9 cellular contexts compared by ENCODE assay signal in the genomic region with DNA sequence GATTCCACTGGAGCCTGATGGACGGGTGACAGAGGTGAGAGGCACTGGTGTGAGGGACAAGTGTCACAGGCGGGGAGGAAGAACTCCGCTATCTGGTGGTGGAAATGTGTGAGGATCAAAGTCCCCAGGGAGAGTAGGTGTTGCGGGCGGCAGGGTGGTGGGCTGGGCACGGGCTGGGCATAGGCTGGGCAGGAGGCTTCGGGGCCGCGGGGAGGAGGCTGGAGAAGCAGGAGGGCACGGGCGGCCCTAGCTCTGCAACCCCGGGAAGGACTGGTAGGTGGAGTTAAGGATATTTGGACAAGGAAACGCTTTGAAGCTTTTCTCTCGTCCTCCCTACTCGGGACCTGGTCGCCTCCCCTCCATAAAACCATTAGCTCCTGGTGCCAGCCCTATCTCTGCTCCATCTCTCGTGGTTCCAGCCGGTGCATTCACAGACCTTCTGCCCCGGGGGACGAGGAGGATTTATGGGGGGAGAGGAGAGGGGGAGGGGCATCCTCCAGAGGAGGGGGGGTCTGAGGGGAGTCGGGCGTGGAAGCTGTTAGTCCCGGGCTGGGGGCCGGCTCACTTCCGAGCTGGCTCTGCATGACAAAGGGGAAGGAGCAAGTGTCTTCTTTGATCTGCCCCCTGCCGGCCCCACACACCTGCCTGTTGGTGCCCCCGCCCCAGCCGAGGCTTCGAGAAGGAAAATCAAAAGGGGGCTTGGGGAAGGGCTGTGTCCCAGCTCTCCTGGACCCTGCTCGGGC. TPM values are rescaled to one million over a fixed set of nuclear protein-coding genes. Genes with fewer than 3 reads are reported as not detected.
DNase-seq lines count a peak whose midpoint lies in the region; ATAC-seq, FAIRE-seq and TF ChIP-seq lines count a peak whose summit lies in the region.
"Had no signal": no experiment of that assay in that cellular context is flagged by ENCODE, and none has a peak within 500 bp of the region (broad histone marks: within the 10 kb centered on the region; RNA-seq: fewer than 3 reads in every experiment).

No MANE protein-coding gene starts in this region.

- TF ChIP-seq POLR2A in A549 (IDR thresholded peaks at IDR 0.05; ENCODE audit: low read length), result no peak

- peaks cover 21% of the 10 kb centered on the region for H3K4me1 Mint-ChIP-seq in activated naive CD4-positive, alpha-beta T cell treated with anti-CD3 and anti-CD28 coated beads, Interleukin-2, amount 10 ng/mL, durations not matched to agents 7 days and 5 days
- peaks cover 23 to 37% of the 10 kb centered on the region in 2 donors for H3K4me1 Mint-ChIP-seq in stimulated activated naive B cell treated with anti-CD40 and anti-IgM and Interleukin-4, amounts not matched to agents 10 μg/mL and 1 μg/mL and 100 μg/mL, for 72 hours

- H3K9me3 Mint-ChIP-seq in activated naive CD4-positive, alpha-beta T cell treated with anti-CD3 and anti-CD28 coated beads, Interleukin-2, amount 10 ng/mL, durations not matched to agents 7 days and 5 days, result no peaks in the 10 kb centered on the region
- no peaks in the 10 kb centered on the region for H3K9me3 Mint-ChIP-seq in stimulated activated naive B cell treated with anti-CD40 and anti-IgM and Interleukin-4, amounts not matched to agents 10 μg/mL and 1 μg/mL and 100 μg/mL, for 72 hours

- H3K4me1 ChIP-seq in A549, result peaks cover 7% of the 10 kb centered on the region; the same call in 1 of the 3 replicates
- H3K4me1 ChIP-seq in iPS-15b (ENCODE audit: control insufficient read depth, insufficient read depth, low read length), result peaks cover 10% of the 10 kb centered on the region

- H3K9ac ChIP-seq in iPS-15b (ENCODE audit: low read depth, low read length), result no peak overlapping the region

- ATAC-seq in A549 (peak; percentile 30 to 39), HG02623 (IDR thresholded peaks at IDR 0.05; ENCODE audit: unreplicated experiment) (no peak), GM19324 (IDR thresholded peaks at IDR 0.05; ENCODE audit: low FRiP score, unreplicated experiment) (no peak)
- peak; percentile 48 to 59 for ATAC-seq in stimulated activated naive B cell treated with anti-CD40 and anti-IgM and Interleukin-4, amounts not matched to agents 10 μg/mL and 1 μg/mL and 100 μg/mL, for 72 hours (replicated peaks)

- H3K27ac ChIP-seq in A549, result peak overlapping the region; percentile 57 to 82; a peak in 5 of 6 replicates
- H3K27ac ChIP-seq: epithelial cell of prostate had no signal

- peak overlapping the region; percentile 56 for H3K4me3 ChIP-seq in A549
- H3K4me3 ChIP-seq in H7 (ENCODE audit: insufficient read depth, low read depth, low read length), result peak overlapping the region; percentile 29
- H3K4me3 ChIP-seq in iPS-15b (ENCODE audit: low read depth, low read length), result peak overlapping the region; percentile 54

- DNase-seq in A549 (ENCODE audit: low read depth in 1 of 2, low spot score in 1 of 2) (no peak), H7 (peak; percentile 87), HT-29 (ENCODE audit: low spot score) (no peak)
- DNase-seq in activated naive CD4-positive, alpha-beta T cell treated with anti-CD3 and anti-CD28 coated beads, Interleukin-2, amount 10 ng/mL, durations not matched to agents 7 days and 5 days, result peak; percentile 32
- DNase-seq in stimulated activated naive B cell treated with anti-CD40 and anti-IgM and Interleukin-4, amounts not matched to agents 10 μg/mL and 1 μg/mL and 100 μg/mL, for 72 hours, result no peak

- no peak for TF ChIP-seq RAD21 in A549 (conservative IDR thresholded peaks at IDR 0.05 in 1 of 2, IDR thresholded peaks at IDR 0.05 in 1 of 2)

- H3K27me3 ChIP-seq in H7 (ENCODE audit: control insufficient read depth, insufficient read depth, low read length), result peaks cover 62% of the 10 kb centered on the region
- peaks cover 74% of the 10 kb centered on the region for H3K27me3 ChIP-seq in iPS-15b (ENCODE audit: control insufficient read depth, insufficient read depth, low read length)

- CTCF ChIA-PET in A549 (lab: Yijun Ruan, JAX), result interaction anchor here (0.5 to 16.6 kb wide), 14 partner anchors 9 to 987 kb away, joined by 3 to 210 read pairs (median 5); no protein-coding TSS in a partner anchor
- CTCF ChIA-PET in activated naive CD4-positive, alpha-beta T cell treated with anti-CD3 and anti-CD28 coated beads, Interleukin-2, amount 10 ng/mL, durations not matched to agents 7 days and 5 days (lab: Charles Lee), result interaction anchor here (0.7 to 1.8 kb wide), 4 partner anchors 16 to 512 kb away, joined by 3 to 5 read pairs (median 4); no protein-coding TSS in a partner anchor

- 24% methylated on average over 26 of the region's 30 CpGs for WGBS in A549 (ENCODE audit: missing lambda C conversion rate)

- H3K27me3 Mint-ChIP-seq in activated naive CD4-positive, alpha-beta T cell treated with anti-CD3 and anti-CD28 coated beads, Interleukin-2, amount 10 ng/mL, durations not matched to agents 7 days and 5 days, result peaks cover 88% of the 10 kb centered on the region
- H3K27me3 Mint-ChIP-seq in stimulated activated naive B cell treated with anti-CD40 and anti-IgM and Interleukin-4, amounts not matched to agents 10 μg/mL and 1 μg/mL and 100 μg/mL, for 72 hours, result peaks cover 56 to 58% of the 10 kb centered on the region in 2 donors

- no peak for TF ChIP-seq EP300 in A549 (IDR thresholded peaks at IDR 0.05)

- H3K4me3 Mint-ChIP-seq in activated naive CD4-positive, alpha-beta T cell treated with anti-CD3 and anti-CD28 coated beads, Interleukin-2, amount 10 ng/mL, durations not matched to agents 7 days and 5 days, result peak overlapping the region; percentile 5
- peak overlapping the region; percentile 78 to 81 for H3K4me3 Mint-ChIP-seq in stimulated activated naive B cell treated with anti-CD40 and anti-IgM and Interleukin-4, amounts not matched to agents 10 μg/mL and 1 μg/mL and 100 μg/mL, for 72 hours

- FAIRE-seq in A549 (lab: Jason Lieb, UNC), result no peak

- no peak for TF ChIP-seq CTCF in A549 (IDR thresholded peaks at IDR 0.05)

- H3K27ac Mint-ChIP-seq in activated naive CD4-positive, alpha-beta T cell treated with anti-CD3 and anti-CD28 coated beads, Interleukin-2, amount 10 ng/mL, durations not matched to agents 7 days and 5 days, result no peak overlapping the region
- peak overlapping the region; percentile 5 for H3K27ac Mint-ChIP-seq in stimulated activated naive B cell treated with anti-CD40 and anti-IgM and Interleukin-4, amounts not matched to agents 10 μg/mL and 1 μg/mL and 100 μg/mL, for 72 hours

- H3K36me3 Mint-ChIP-seq in activated naive CD4-positive, alpha-beta T cell treated with anti-CD3 and anti-CD28 coated beads, Interleukin-2, amount 10 ng/mL, durations not matched to agents 7 days and 5 days, result no peaks in the 10 kb centered on the region
- H3K36me3 Mint-ChIP-seq in stimulated activated naive B cell treated with anti-CD40 and anti-IgM and Interleukin-4, amounts not matched to agents 10 μg/mL and 1 μg/mL and 100 μg/mL, for 72 hours, result peaks cover 3 to 16% of the 10 kb centered on the region in 2 donors

- POLR2A ChIA-PET in A549 (lab: Yijun Ruan, JAX), result no interaction called here

- H3K36me3 ChIP-seq in H7 (replicated peaks; ENCODE audit: control insufficient read depth, insufficient read depth, low read length), result no peaks in the 10 kb centered on the region
- no peaks in the 10 kb centered on the region for H3K36me3 ChIP-seq in iPS-15b (ENCODE audit: control insufficient read depth, insufficient read depth, low read length)

- H3K9me3 ChIP-seq in A549 (no peaks in the 10 kb centered on the region), iPS-15b (ENCODE audit: control insufficient read depth, insufficient read depth, low read length) (no peaks in the 10 kb centered on the region)

- peak overlapping the region; percentile 100 for H3K4me2 ChIP-seq in A549

TF ChIP-seq in A549, 52 proteins besides CTCF, POLR2A, EP300 and RAD21 (continues in another document):
- TF ChIP-seq, protein P1, sequence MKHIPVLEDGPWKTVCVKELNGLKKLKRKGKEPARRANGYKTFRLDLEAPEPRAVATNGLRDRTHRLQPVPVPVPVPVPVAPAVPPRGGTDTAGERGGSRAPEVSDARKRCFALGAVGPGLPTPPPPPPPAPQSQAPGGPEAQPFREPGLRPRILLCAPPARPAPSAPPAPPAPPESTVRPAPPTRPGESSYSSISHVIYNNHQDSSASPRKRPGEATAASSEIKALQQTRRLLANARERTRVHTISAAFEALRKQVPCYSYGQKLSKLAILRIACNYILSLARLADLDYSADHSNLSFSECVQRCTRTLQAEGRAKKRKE (CRISPR knock-in tag; IDR thresholded peaks at IDR 0.05; ENCODE audit: low read depth), result no peak
- TF ChIP-seq JUNB (IDR thresholded peaks at IDR 0.05) (no peak), HOXB5 (CRISPR knock-in tag; IDR thresholded peaks at IDR 0.05) (no peak)

RNA-seq across cellular contexts. Expression of gene WNT5B, which starts 0.5 kb away (rescaled TPM):
- polyA plus RNA-seq in A549 (2011; rRNA removed), result 1.3 TPM in 2 replicates
- 1.0 and 2.1 TPM in 2 replicates for polyA plus RNA-seq in A549 (2012; cell fraction: cytosol; rRNA removed)
- polyA plus RNA-seq in A549 (2012; cell fraction: nucleus; rRNA removed), result 4.0 and 4.2 TPM in 2 replicates
- 1.0 to 1.6 TPM (median 1.5 TPM) in 3 replicates for polyA plus RNA-seq in A549 (2017; fragmentation: RNase III; extraction: RNeasy Plus Mini Kit Qiagen cat#74134 plus additional on column Dnase treatment)
- polyA minus RNA-seq in A549 (2011; rRNA and poly(A)+ RNA removed), result 1.4 and 2.9 TPM in 2 replicates
- total RNA-seq in H7 (2014; rRNA removed; shearing (Covaris generic)), result 1.6 and 4.4 TPM in 2 replicates
- total RNA-seq in HT-29 (2014; rRNA removed; shearing (Covaris generic)), result 0.08 TPM in 1 of 2 replicates, not detected in the other

RNA-seq across cellular contexts. Expression of gene FBXL14, which starts 35.1 kb away (rescaled TPM):
- polyA plus RNA-seq in A549 (2011; rRNA removed) (6.7 and 8.2 TPM in 2 replicates), A549 (2017; fragmentation: RNase III; extraction: RNeasy Plus Mini Kit Qiagen cat#74134 plus additional on column Dnase treatment) (6.5 to 8.1 TPM (median 7.1 TPM) in 3 replicates)
- 19.5 and 28.3 TPM in 2 replicates for polyA plus RNA-seq in A549 (2012; cell fraction: cytosol; rRNA removed)
- polyA plus RNA-seq in A549 (2012; cell fraction: nucleus; rRNA removed), result 12.6 and 21.7 TPM in 2 replicates
- polyA minus RNA-seq in A549 (2011; rRNA and poly(A)+ RNA removed), result 10.7 and 17.9 TPM in 2 replicates
- 20.8 and 21.4 TPM in 2 replicates for total RNA-seq in H7 (2014; rRNA removed; shearing (Covaris generic))
- total RNA-seq in HT-29 (2014; rRNA removed; shearing (Covaris generic)), result 43.5 and 45.5 TPM in 2 replicates

Comparison
In these comparisons a context has a peak if more than half of its experiments do, and no peak if none do; other contexts are left out.
1. ATAC-seq: peak in A549 (2 of 2) and stimulated activated naive B cell treated with anti-CD40 and anti-IgM and Interleukin-4, amounts not matched to agents 10 μg/mL and 1 μg/mL and 100 μg/mL, for 72 hours (2 of 2); none in HG02623 (single experiment) and GM19324 (single experiment).
2. DNase-seq: peak in H7 (single experiment) and activated naive CD4-positive, alpha-beta T cell treated with anti-CD3 and anti-CD28 coated beads, Interleukin-2, amount 10 ng/mL, durations not matched to agents 7 days and 5 days (single experiment); none in A549 (0 of 2), stimulated activated naive B cell treated with anti-CD40 and anti-IgM and Interleukin-4, amounts not matched to agents 10 μg/mL and 1 μg/mL and 100 μg/mL, for 72 hours (single experiment) and HT-29 (single experiment).
3. Peak in every context shown above with its lines, with median percentiles within 50 percentile points of each other: H3K4me3 ChIP-seq.